In the genomic region with DNA sequence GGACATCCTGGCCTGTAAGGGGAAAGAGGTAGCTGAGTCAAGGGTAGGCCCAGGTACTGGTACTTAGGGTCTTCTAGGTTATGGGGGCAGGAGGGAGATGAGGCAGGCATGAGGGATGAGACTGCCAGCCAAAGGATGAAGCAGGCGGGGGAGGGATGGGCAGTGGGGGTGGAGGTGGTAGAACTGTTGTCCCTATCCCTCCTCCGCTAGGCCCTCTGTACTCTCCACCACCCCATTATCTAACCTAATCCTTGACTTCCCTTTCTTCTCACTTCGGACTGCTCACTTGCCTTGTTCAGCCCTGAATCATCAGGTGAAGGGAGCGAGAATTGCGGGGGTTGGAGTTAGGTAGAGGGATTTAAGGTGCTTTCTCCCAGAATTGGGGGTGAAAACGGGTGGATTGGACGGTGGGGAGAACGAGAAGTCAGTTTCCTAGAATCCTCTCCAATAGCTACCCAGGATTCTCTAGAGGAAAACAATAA, we compare ENCODE assay signal across 8 cellular contexts. TPM values are rescaled to one million over a fixed set of nuclear protein-coding genes. Genes with fewer than 3 reads are reported as not detected.
DNase-seq lines count a peak whose midpoint lies in the region.

No MANE protein-coding gene starts in this region.

- no peaks in the 10 kb centered on the region for H3K27me3 ChIP-seq in stomach smooth muscle (ENCODE audit: control insufficient read depth in 1 of 2, insufficient read depth in 2 of 2, low read length in 2 of 2)

- peak overlapping the region; percentile 82 to 90 for H3K4me3 ChIP-seq in stomach smooth muscle (ENCODE audit: low read length in 2 of 2)

- peak overlapping the region; percentile 99 for H3K27ac ChIP-seq in stomach smooth muscle (ENCODE audit: low read length)

- H3K36me3 ChIP-seq in stomach smooth muscle (ENCODE audit: control insufficient read depth in 2 of 2, insufficient read depth in 2 of 2, low read length in 2 of 2): peaks cover 3% of the 10 kb centered on the region in 2 donors

- H3K4me1 ChIP-seq in stomach smooth muscle (ENCODE audit: control insufficient read depth, insufficient read depth, low read length): peaks cover 16% of the 10 kb centered on the region

- peak overlapping the region; percentile 88 for H3K4me3 Mint-ChIP-seq in activated CD4-positive, alpha-beta T cell treated with anti-CD3 and anti-CD28 coated beads, Interleukin-2, amount 10 ng/mL, durations not matched to agents 7 days and 5 days
- peak overlapping the region; percentile 93 for H3K4me3 Mint-ChIP-seq in activated naive CD8-positive, alpha-beta T cell

- H3K27ac Mint-ChIP-seq in activated CD4-positive, alpha-beta T cell treated with anti-CD3 and anti-CD28 coated beads, Interleukin-2, amount 10 ng/mL, durations not matched to agents 7 days and 5 days: peak overlapping the region; percentile 97
- peak overlapping the region; percentile 99 for H3K27ac Mint-ChIP-seq in activated naive CD8-positive, alpha-beta T cell

- peaks cover 42% of the 10 kb centered on the region for H3K4me1 Mint-ChIP-seq in activated CD4-positive, alpha-beta T cell treated with anti-CD3 and anti-CD28 coated beads, Interleukin-2, amount 10 ng/mL, durations not matched to agents 7 days and 5 days
- peaks cover 41% of the 10 kb centered on the region for H3K4me1 Mint-ChIP-seq in activated naive CD8-positive, alpha-beta T cell (ENCODE audit: low read depth)

- peak overlapping the region; percentile 97 to 98 for H3K9ac ChIP-seq in stomach smooth muscle (ENCODE audit: low read length in 2 of 2)

- no peaks in the 10 kb centered on the region for H3K27me3 Mint-ChIP-seq in activated CD4-positive, alpha-beta T cell treated with anti-CD3 and anti-CD28 coated beads, Interleukin-2, amount 10 ng/mL, durations not matched to agents 7 days and 5 days
- H3K27me3 Mint-ChIP-seq in activated naive CD8-positive, alpha-beta T cell: no peaks in the 10 kb centered on the region

- CTCF ChIA-PET in activated CD4-positive, alpha-beta T cell treated with anti-CD3 and anti-CD28 coated beads, Interleukin-2, amount 10 ng/mL, durations not matched to agents 7 days and 5 days (lab: Charles Lee): interaction anchor here (0.8 to 3.1 kb wide), 9 partner anchors 8 to 304 kb away, joined by 3 to 15 read pairs (median 3); a partner anchor contains a TSS

- no peak for DNase-seq in activated CD4-positive, alpha-beta T cell treated with anti-CD3 and anti-CD28 coated beads, Interleukin-2, amount 10 ng/mL, durations not matched to agents 7 days and 5 days
- no peak for DNase-seq in activated CD4-positive, alpha-beta T cell treated with anti-CD3 and anti-CD28 coated beads, Interleukin-2, amount 50 U/mL, for 48 hours
- DNase-seq in iPS-NIHi11 (ENCODE audit: low spot score) (peak; percentile 42), NCI-H2107 treated with DMSO at 0.1 percent for 48 hours (lab: John Stamatoyannopoulos, UW; ENCODE audit: unreplicated experiment) (no peak), NCI-H1417 (lab: John Stamatoyannopoulos, UW) (no peak)
- no peak for DNase-seq in stimulated activated CD4-positive, alpha-beta T cell treated with anti-CD3 and anti-CD28 coated beads, Interleukin-4, amount 100 ng/mL, for 4 hours

- no peaks in the 10 kb centered on the region for H3K9me3 Mint-ChIP-seq in activated CD4-positive, alpha-beta T cell treated with anti-CD3 and anti-CD28 coated beads, Interleukin-2, amount 10 ng/mL, durations not matched to agents 7 days and 5 days
- no peaks in the 10 kb centered on the region for H3K9me3 Mint-ChIP-seq in activated naive CD8-positive, alpha-beta T cell (ENCODE audit: low read depth)

- no peaks in the 10 kb centered on the region for H3K9me3 ChIP-seq in stomach smooth muscle (ENCODE audit: control insufficient read depth in 2 of 2, low read length in 2 of 2)

- H3K36me3 Mint-ChIP-seq in activated CD4-positive, alpha-beta T cell treated with anti-CD3 and anti-CD28 coated beads, Interleukin-2, amount 10 ng/mL, durations not matched to agents 7 days and 5 days (ENCODE audit: low read depth): peaks cover 7% of the 10 kb centered on the region
- peaks cover 2% of the 10 kb centered on the region for H3K36me3 Mint-ChIP-seq in activated naive CD8-positive, alpha-beta T cell

- POLR2A ChIA-PET in activated CD4-positive, alpha-beta T cell treated with anti-CD3 and anti-CD28 coated beads, Interleukin-2, amount 10 ng/mL, durations not matched to agents 7 days and 5 days (lab: Charles Lee): no interaction called here

RNA-seq across cellular contexts. Expression of a gene that starts 0.6 kb away (rescaled TPM):
- total RNA-seq in activated CD4-positive, alpha-beta T cell treated with anti-CD3 and anti-CD28 coated beads, Interleukin-2, amount 10 ng/mL, durations not matched to agents 7 days and 5 days: 10 to 100 TPM; 76.9 to 78.9 TPM

RNA-seq across cellular contexts. Expression of a gene that starts 5.4 kb away (rescaled TPM):
- total RNA-seq in activated CD4-positive, alpha-beta T cell treated with anti-CD3 and anti-CD28 coated beads, Interleukin-2, amount 10 ng/mL, durations not matched to agents 7 days and 5 days: 1 to 10 TPM; 6.1 to 8.0 TPM

RNA-seq across cellular contexts. Expression of a gene that starts 17.4 kb away (rescaled TPM):
- total RNA-seq in activated CD4-positive, alpha-beta T cell treated with anti-CD3 and anti-CD28 coated beads, Interleukin-2, amount 10 ng/mL, durations not matched to agents 7 days and 5 days: 100 to 1,000 TPM in 1 of 2 experiments, 10 to 100 TPM in 1; 96.2 to 105 TPM

RNA-seq across cellular contexts. Expression of a gene that starts 26.7 kb away (rescaled TPM):
- total RNA-seq in activated CD4-positive, alpha-beta T cell treated with anti-CD3 and anti-CD28 coated beads, Interleukin-2, amount 10 ng/mL, durations not matched to agents 7 days and 5 days: 100 to 1,000 TPM; 391 to 398 TPM

RNA-seq across cellular contexts. Expression of a gene that starts 29.4 kb away (rescaled TPM):
- total RNA-seq in activated CD4-positive, alpha-beta T cell treated with anti-CD3 and anti-CD28 coated beads, Interleukin-2, amount 10 ng/mL, durations not matched to agents 7 days and 5 days: not detected
